Comparison of ENCODE assay signal across 9 cellular contexts in genomic region chr4:984336-985054, GRCh38. TPM values are rescaled to one million over a fixed set of nuclear protein-coding genes. Genes with fewer than 3 reads are reported as not detected.
A peak's percentile ranks its signal among the peaks of the same experiment; 100 is the strongest.
DNase-seq lines count a peak whose midpoint lies in the region; ATAC-seq and TF ChIP-seq lines count a peak whose summit lies in the region.
"Had no signal": no experiment of that assay in that cellular context is flagged by ENCODE, and none has a peak within 500 bp of the region (broad histone marks: within the 10 kb centered on the region; RNA-seq: fewer than 3 reads in every experiment).

No MANE protein-coding gene starts in this region.

- no peaks in the 10 kb centered on the region for H3K36me3 ChIP-seq in body of pancreas (replicated peaks in 1 of 2; ENCODE audit: insufficient read depth in 1 of 2, low read depth in 2 of 2)
- H3K36me3 ChIP-seq in tibial nerve = peaks cover 0 to 31% (median 0%) of the 10 kb centered on the region in 3 donors
- no peaks in the 10 kb centered on the region for H3K36me3 ChIP-seq in mucosa of descending colon (ENCODE audit: low read depth)
- H3K36me3 ChIP-seq: BE2C had no signal

- peak; percentile 15 for DNase-seq in Right ventricle myocardium inferior (ENCODE audit: missing footprints)
- no peak for DNase-seq in left cardiac atrium
- DNase-seq in body of pancreas = no peak
- DNase-seq in memory B cell (ENCODE audit: low spot score in 2 of 2) = no peak
- DNase-seq in tibial nerve (ENCODE audit: low spot score in 2 of 2) = no peak
- no peak for DNase-seq in NCI-H82 treated with DMSO at 0.1 percent for 48 hours (lab: John Stamatoyannopoulos, UW; ENCODE audit: unreplicated experiment)
- no peak for DNase-seq in mucosa of descending colon
- no peak for DNase-seq in NCI-H2081 treated with DMSO at 0.1 percent for 48 hours (lab: John Stamatoyannopoulos, UW)

- H3K27ac ChIP-seq in body of pancreas (peak overlapping the region in 3 of 4 donors; percentile 15 to 66 (median 16)), tibial nerve (peak overlapping the region in 1 of 4 donors; percentile 46)

- TF ChIP-seq POLR2A in body of pancreas (IDR thresholded peaks at IDR 0.05) (no peak), tibial nerve (IDR thresholded peaks at IDR 0.05) (no peak)

- H3K27ac Mint-ChIP-seq in memory B cell = no peak overlapping the region

- H3K9me3 Mint-ChIP-seq in memory B cell = no peaks in the 10 kb centered on the region

- no peaks in the 10 kb centered on the region for H3K27me3 Mint-ChIP-seq in memory B cell

- WGBS in body of pancreas, 2 donors = 62 to 64% methylated on average over 15 of the region's 15 CpGs
- WGBS in tibial nerve, 2 donors = 79 to 81% methylated on average over 15 of the region's 15 CpGs

- peak overlapping the region; percentile 78 for H3K4me3 Mint-ChIP-seq in memory B cell

- H3K36me3 Mint-ChIP-seq in memory B cell = no peaks in the 10 kb centered on the region

- peaks cover 9% of the 10 kb centered on the region for H3K4me1 Mint-ChIP-seq in memory B cell

- no peak for TF ChIP-seq EP300 in tibial nerve (IDR thresholded peaks at IDR 0.05)

- H3K27me3 ChIP-seq in body of pancreas (no peaks in the 10 kb centered on the region), tibial nerve (no peaks in the 10 kb centered on the region)

- TF ChIP-seq CTCF in body of pancreas (IDR thresholded peaks at IDR 0.05) (no peak), tibial nerve (IDR thresholded peaks at IDR 0.05) (no peak), mucosa of descending colon (IDR thresholded peaks at IDR 0.05) (no peak)

- ATAC-seq in Right ventricle myocardium inferior (no peak), left cardiac atrium (no peak), body of pancreas (peak; percentile 2), memory B cell (ENCODE audit: low read depth) (no peak), mucosa of descending colon (no peak)

- H3K4me3 ChIP-seq in body of pancreas (no peak overlapping the region), tibial nerve (peak overlapping the region in 3 of 4 donors; percentile 1 to 14 (median 14)), mucosa of descending colon (no peak overlapping the region)

- intact Hi-C loops in Right ventricle myocardium inferior (cut with DNase I) (loop anchor here (5.0 to 10.0 kb wide), 2 partner anchors 50 to 242 kb away; partner anchors contain the start of genes GAK and TMEM175), left cardiac atrium (cut with DNase I) (no loop called here), body of pancreas (cut with DNase I) (no loop called here), mucosa of descending colon (cut with DNase I, micrococcal nuclease) (no loop called here)

- H3K9me3 ChIP-seq in body of pancreas (no peaks in the 10 kb centered on the region), tibial nerve (no peaks in the 10 kb centered on the region), mucosa of descending colon (no peaks in the 10 kb centered on the region)
- H3K9me3 ChIP-seq: BE2C had no signal

- H3K4me1 ChIP-seq in body of pancreas = peaks cover 32% of the 10 kb centered on the region
- peaks cover 0 to 34% (median 15%) of the 10 kb centered on the region in 4 donors for H3K4me1 ChIP-seq in tibial nerve
- H3K4me1 ChIP-seq in mucosa of descending colon (ENCODE audit: low read depth) = peaks cover 19% of the 10 kb centered on the region
- H3K4me1 ChIP-seq: BE2C had no signal

RNA-seq across cellular contexts. Expression of gene IDUA, which starts 2.3 kb away (rescaled TPM):
- total RNA-seq in Right ventricle myocardium inferior (8.6 TPM), left cardiac atrium (10 to 100 TPM; 15.4 to 18.7 TPM), body of pancreas (10 to 100 TPM; 30.0 to 37.6 TPM), tibial nerve (10 to 100 TPM; 23.9 to 79.4 (median 52.9) TPM), mucosa of descending colon (10 to 100 TPM; 29.7 to 45.7 (median 33.4) TPM)

RNA-seq across cellular contexts. Expression of gene SLC26A1, which starts 8.7 kb away (rescaled TPM):
- not detected for total RNA-seq in Right ventricle myocardium inferior
- under 1 TPM in 1 of 2 donors, not detected in 1; 0.27 TPM for total RNA-seq in left cardiac atrium
- 1 to 10 TPM; 1.6 TPM for total RNA-seq in body of pancreas
- total RNA-seq in tibial nerve = under 1 TPM in 3 of 4 donors, not detected in 1; 0.20 to 0.30 (median 0.21) TPM
- total RNA-seq in mucosa of descending colon = 1 to 10 TPM in 2 of 3 donors, under 1 TPM in 1; 0.85 to 2.8 (median 1.9) TPM

RNA-seq across cellular contexts. Expression of gene DGKQ, which starts 11.1 kb away (rescaled TPM):
- 3.8 TPM for total RNA-seq in Right ventricle myocardium inferior
- total RNA-seq in left cardiac atrium = 1 to 10 TPM; 5.1 to 5.6 TPM
- total RNA-seq in body of pancreas = 10 to 100 TPM; 13.2 to 17.5 TPM
- total RNA-seq in tibial nerve = 10 to 100 TPM in 3 of 4 donors, 1 to 10 TPM in 1; 9.0 to 23.4 (median 13.6) TPM
- 10 to 100 TPM; 31.8 to 56.1 (median 41.7) TPM for total RNA-seq in mucosa of descending colon

RNA-seq across cellular contexts. Expression of gene FGFRL1, which starts 26.9 kb away (rescaled TPM):
- total RNA-seq in Right ventricle myocardium inferior (21.0 TPM), left cardiac atrium (10 to 100 TPM; 21.6 to 29.0 TPM), body of pancreas (10 to 100 TPM; 38.7 to 50.4 TPM), tibial nerve (10 to 100 TPM; 18.1 to 39.6 (median 26.4) TPM), mucosa of descending colon (10 to 100 TPM; 14.7 to 19.3 (median 16.9) TPM)

RNA-seq across cellular contexts. Expression of gene TMEM175, which starts 52.2 kb away (rescaled TPM):
- 17.4 TPM for total RNA-seq in Right ventricle myocardium inferior
- total RNA-seq in left cardiac atrium = 10 to 100 TPM; 17.9 to 20.7 TPM
- 10 to 100 TPM; 40.2 to 65.3 TPM for total RNA-seq in body of pancreas
- 10 to 100 TPM; 33.3 to 61.2 (median 39.0) TPM for total RNA-seq in tibial nerve
- total RNA-seq in mucosa of descending colon = 10 to 100 TPM; 30.1 to 39.0 (median 37.5) TPM

Comparison
In these comparisons a context has a peak if more than half of its experiments do, and no peak if none do; other contexts are left out.
1. H3K4me3 ChIP-seq: peak in tibial nerve (3 of 4); none in body of pancreas (0 of 2) and mucosa of descending colon (single experiment).